12 cellular contexts compared by ENCODE assay signal in the genomic region with DNA sequence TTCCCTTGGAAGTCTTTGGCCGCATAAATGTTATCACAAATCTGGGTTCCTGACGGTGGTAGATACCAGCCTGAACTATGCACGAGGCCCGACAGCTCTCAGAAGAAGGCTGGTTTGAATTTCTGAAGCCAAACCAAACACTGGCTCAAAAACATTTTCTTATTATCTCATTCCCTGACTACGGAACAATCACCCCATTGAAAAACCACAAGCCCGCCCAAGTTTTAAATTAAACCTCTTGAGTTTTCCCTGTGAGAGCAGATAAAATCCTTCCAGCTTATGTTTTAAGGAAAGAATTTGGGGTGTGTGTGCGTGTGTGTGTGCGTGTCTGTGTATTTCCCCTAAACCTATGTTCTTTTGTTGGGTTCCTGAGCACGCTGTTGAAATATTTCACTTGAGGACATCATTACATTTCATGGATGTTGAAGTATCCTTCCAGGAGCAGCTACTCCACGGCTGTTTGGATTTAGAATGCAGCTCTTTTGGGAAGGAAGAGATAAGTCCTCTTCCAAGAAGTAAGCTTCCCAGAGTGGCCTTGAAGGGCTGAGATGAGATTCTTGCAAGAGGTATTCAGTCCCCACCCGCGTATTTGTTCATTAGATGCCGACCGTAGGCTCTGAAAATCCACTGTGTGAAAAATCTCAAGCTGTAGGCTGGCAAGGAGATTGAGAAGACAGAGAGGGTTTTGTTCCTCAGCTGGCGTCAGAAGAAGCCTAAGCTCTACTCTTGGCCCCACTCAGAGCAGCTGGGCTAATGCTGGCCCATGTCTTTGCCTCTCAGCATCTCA.
DNase-seq lines count a peak whose midpoint lies in the region; ATAC-seq, FAIRE-seq and TF ChIP-seq lines count a peak whose summit lies in the region.
"Had no signal": no experiment of that assay in that cellular context is flagged by ENCODE, and none has a peak within 500 bp of the region (broad histone marks: within the 10 kb centered on the region; RNA-seq: fewer than 3 reads in every experiment).

No MANE protein-coding gene starts in this region.

- H3K9me3 ChIP-seq in heart right ventricle: no peaks in the 10 kb centered on the region
- no peaks in the 10 kb centered on the region for H3K9me3 ChIP-seq in pancreas
- no peaks in the 10 kb centered on the region for H3K9me3 ChIP-seq in kidney (ENCODE audit: control insufficient read depth in 1 of 2, low read length in 2 of 2)

- intact Hi-C loops in heart right ventricle (cut with DNase I): loop anchor here in 4 of 10 donors (5.0 kb wide), 3 partner anchors 49 to 76 kb away; no protein-coding TSS in a partner anchor
- intact Hi-C loops in pancreas (cut with DNase I): no loop called here
- intact Hi-C loops in kidney (cut with DNase I): no loop called here

- H3K4me1 ChIP-seq in heart right ventricle (peaks cover 8 to 75% (median 45%) of the 10 kb centered on the region in 9 donors), pancreas (peaks cover 0 to 3% (median 0%) of the 10 kb centered on the region in 3 donors), kidney (ENCODE audit: control insufficient read depth in 1 of 2, insufficient read depth in 1 of 2, low read depth in 1 of 2, low read length in 2 of 2) (no peaks in the 10 kb centered on the region)

- FAIRE-seq in pancreas (lab: Jason Lieb, UNC): no peak
- FAIRE-seq in kidney (lab: Jason Lieb, UNC): no peak

- H3K27ac ChIP-seq in angular gyrus (ENCODE audit: low read depth, low read length) (peak overlapping the region; percentile 92), heart right ventricle (peak overlapping the region; percentile 22 to 85 (median 74)), pancreas (peak overlapping the region in 2 of 4 donors; percentile 46 to 53), kidney (ENCODE audit: low read depth in 2 of 2, low read length in 2 of 2) (no peak overlapping the region)

- TF ChIP-seq CTCF in heart right ventricle (IDR thresholded peaks at IDR 0.05) (no peak), pancreas (IDR thresholded peaks at IDR 0.05) (no peak), kidney (IDR thresholded peaks at IDR 0.05; ENCODE audit: borderline replicate concordance, extremely low read depth, insufficient read depth) (no peak)

- 72 to 74% methylated on average over 15 of the region's 15 CpGs for WGBS in heart right ventricle, 2 donors
- 28 to 29% methylated on average over 15 of the region's 15 CpGs for whole genome bisulfite sequencing in pancreas, 2 donors

- H3K36me3 ChIP-seq in heart right ventricle: no peaks in the 10 kb centered on the region
- H3K36me3 ChIP-seq in pancreas: no peaks in the 10 kb centered on the region
- no peaks in the 10 kb centered on the region for H3K36me3 ChIP-seq in kidney (ENCODE audit: control insufficient read depth in 1 of 2, insufficient read depth in 2 of 2, low read length in 2 of 2)

- no peaks in the 10 kb centered on the region for H3K27me3 ChIP-seq in heart right ventricle
- H3K27me3 ChIP-seq in pancreas: no peaks in the 10 kb centered on the region

- DNase-seq in Ammon's horn (ENCODE audit: low spot score): peak; percentile 84
- peak in 1 of 2 donors; percentile 50 for DNase-seq in heart right ventricle
- no peak for DNase-seq in pancreas
- DNase-seq in GDM1 (lab: John Stamatoyannopoulos, UW): no peak
- DNase-seq in kidney: no peak
- DNase-seq in DMS53 treated with DMSO at 0.1 percent for 48 hours (lab: John Stamatoyannopoulos, UW; ENCODE audit: unreplicated experiment): no peak
- DNase-seq in NCI-H1436 treated with DMSO at 0.1 percent for 48 hours (lab: John Stamatoyannopoulos, UW): no peak
- DNase-seq: activated CD8-positive, alpha-beta memory T cell treated with anti-CD3 and anti-CD28 coated beads, Interleukin-2, amount 50 U/mL, for 48 hours; central memory CD4-positive, alpha-beta T cell; naive thymus-derived CD4-positive, alpha-beta T cell; stimulated activated CD4-positive, alpha-beta T cell treated with anti-CD3 and anti-CD28 coated beads, Interleukin-2, amount 100 ng/mL, for 48 hours had no signal

- no peak overlapping the region for H3K4me3 ChIP-seq in heart right ventricle
- H3K4me3 ChIP-seq in pancreas: no peak overlapping the region
- no peak overlapping the region for H3K4me3 ChIP-seq in kidney (ENCODE audit: low read length in 2 of 2)

- ATAC-seq in heart right ventricle (peak; percentile 5 to 31 (median 19)), pancreas (peak; percentile 15 to 55 (median 36))
- ATAC-seq: naive thymus-derived CD4-positive, alpha-beta T cell had no signal

- no peak overlapping the region for H3K9ac ChIP-seq in kidney (ENCODE audit: low read length in 2 of 2)

Comparison
In these comparisons a context has a peak if more than half of its experiments do, and no peak if none do; other contexts are left out.
1. H3K27ac ChIP-seq: peak in angular gyrus (single experiment) and heart right ventricle (10 of 10); none in kidney (0 of 2).